In the genomic region with DNA sequence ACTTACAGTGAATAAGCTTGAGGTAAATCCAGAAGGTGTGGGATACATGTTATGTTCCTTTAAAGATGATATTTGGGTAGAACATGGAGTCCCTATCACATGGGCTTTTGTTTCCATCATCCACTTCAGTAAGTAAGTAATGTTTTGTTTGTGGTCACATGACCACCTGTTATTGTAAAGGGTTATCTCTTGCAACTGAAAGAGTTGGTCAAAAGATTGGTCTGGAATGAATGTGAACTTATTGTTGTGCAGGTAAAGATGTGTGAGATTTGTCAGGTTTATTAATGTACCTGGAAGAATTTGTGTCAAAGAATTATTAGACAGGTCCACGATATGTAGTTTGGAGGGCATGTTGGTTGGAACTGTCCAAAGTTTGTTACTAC, we compare ENCODE assay signal across 22 cellular contexts. TPM values are rescaled to one million over a fixed set of nuclear protein-coding genes. Genes with fewer than 3 reads are reported as not detected.
"Had no signal": no experiment of that assay in that cellular context is flagged by ENCODE, and none has a peak within 500 bp of the region (broad histone marks: within the 10 kb centered on the region; RNA-seq: fewer than 3 reads in every experiment).

No MANE protein-coding gene starts in this region.

- H3K36me3 ChIP-seq: lower lobe of right lung, neural progenitor cell, ovary, suprapubic skin, upper lobe of right lung, vagina had no signal

- H3K4me3 ChIP-seq: coronary artery, heart right ventricle, left ventricle myocardium inferior, lower lobe of right lung, neural progenitor cell, ovary, stomach, suprapubic skin, tibial nerve, upper lobe of right lung, vagina had no signal

- H2AFZ ChIP-seq: neural progenitor cell had no signal

- H3K27me3 ChIP-seq: heart right ventricle, neural progenitor cell, ovary, stomach, suprapubic skin, tibial nerve, upper lobe of right lung, vagina had no signal

- FAIRE-seq: endometrium, frontal cortex, keratinocyte, small intestine had no signal

- ATAC-seq: esophagus mucosa; heart right ventricle; left cardiac atrium; lower lobe of right lung; natural killer cell treated with Interleukin-12 subunit alpha and Interleukin-12 subunit beta and Interleukin-15 and Interleukin-18, amount 100 ng/mL, for 72 hours; right cardiac atrium; upper lobe of right lung had no signal

- H3K9ac ChIP-seq: neural progenitor cell had no signal

- H3K27ac ChIP-seq: coronary artery, heart right ventricle, left ventricle myocardium inferior, lower lobe of right lung, neural progenitor cell, ovary, stomach, suprapubic skin, tibial nerve, upper lobe of right lung, vagina had no signal

- H3K4me1 ChIP-seq: left ventricle myocardium inferior, lower lobe of right lung, stomach, upper lobe of right lung, vagina had no signal

- H3K9me3 ChIP-seq: heart right ventricle, left ventricle myocardium inferior, lower lobe of right lung, ovary, stomach, suprapubic skin, tibial nerve, upper lobe of right lung, vagina had no signal

- DNase-seq: effector memory CD4-positive, alpha-beta T cell; heart right ventricle; left cardiac atrium; left ventricle myocardium inferior; lower lobe of right lung; ovary; right cardiac atrium; small intestine; stimulated activated CD4-positive, alpha-beta T cell treated with anti-CD3 and anti-CD28 coated beads, Interleukin-12 subunit alpha, Interleukin-12 subunit beta, amount 100 ng/mL, for 4 hours; stimulated activated naive CD4-positive, alpha-beta T cell; stomach; upper lobe of right lung had no signal

RNA-seq across cellular contexts. Expression of a gene that starts 1.6 kb away (rescaled TPM):
- total RNA-seq: esophagus mucosa, right cardiac atrium, suprapubic skin, tibial nerve, vagina had no signal
- polyA plus RNA-seq: keratinocyte had no signal

RNA-seq across cellular contexts. Expression of a gene that starts 18.4 kb away (rescaled TPM):
- total RNA-seq: frontal cortex had no signal
